ENCODE assay signal across 29 cellular contexts in the genomic region with DNA sequence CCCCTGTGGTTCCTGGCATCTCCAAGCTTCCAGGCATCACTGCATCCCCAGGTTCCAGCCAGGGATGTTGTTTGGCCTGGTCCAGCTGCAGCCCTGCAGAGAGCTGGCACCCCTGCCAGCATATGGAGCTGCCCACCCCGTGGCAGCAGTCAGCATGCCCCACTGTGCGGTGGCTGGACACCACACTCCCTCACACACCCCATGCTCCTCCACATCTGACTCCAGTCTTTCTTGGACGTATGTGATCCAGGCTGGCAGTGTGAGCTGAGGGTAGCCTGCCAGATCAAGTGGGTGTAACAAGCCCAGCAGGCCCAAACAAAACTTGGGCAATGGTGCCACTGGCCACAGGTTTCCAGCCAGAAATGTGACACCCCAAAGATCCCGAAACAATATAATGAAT.
"Had no signal": no experiment of that assay in that cellular context is flagged by ENCODE, and none has a peak within 500 bp of the region (broad histone marks: within the 10 kb centered on the region; RNA-seq: fewer than 3 reads in every experiment).

No MANE protein-coding gene starts in this region.

- H3K9ac ChIP-seq: parathyroid adenoma had no signal

- H3K36me3 ChIP-seq: heart left ventricle, left lung, neutrophil, right atrium auricular region, suprapubic skin, thoracic aorta, tibial artery, uterus had no signal

- H3K36me3 Mint-ChIP-seq: immature natural killer cell; naive thymus-derived CD8-positive, alpha-beta T cell had no signal

- H3K9me3 Mint-ChIP-seq: nephron, neural crest cell had no signal

- H3K27ac ChIP-seq: heart left ventricle, left lung, neutrophil, parathyroid adenoma, right atrium auricular region, skin epidermis, suprapubic skin, thoracic aorta, tibial artery, uterus had no signal

- ATAC-seq: left colon; left lung; mucosa of descending colon; naive thymus-derived CD8-positive, alpha-beta T cell; sciatic nerve had no signal

- H3K9me3 ChIP-seq: neutrophil, right atrium auricular region, suprapubic skin, thoracic aorta, tibial artery, uterus had no signal

- H3K4me3 Mint-ChIP-seq: immature natural killer cell; naive thymus-derived CD8-positive, alpha-beta T cell; nephron; neural crest cell had no signal

- H3K4me1 Mint-ChIP-seq: immature natural killer cell; naive thymus-derived CD8-positive, alpha-beta T cell; nephron; neural crest cell had no signal

- H3K27me3 Mint-ChIP-seq: naive thymus-derived CD8-positive, alpha-beta T cell; progenitor cell of endocrine pancreas had no signal

- DNase-seq: heart left ventricle; hypothalamus; immature natural killer cell; kidney; left colon; midbrain; mucosa of descending colon; naive thymus-derived CD8-positive, alpha-beta T cell; occipital lobe; stimulated activated CD4-positive, alpha-beta T cell treated with anti-CD3 and anti-CD28 coated beads, Interleukin-12 subunit alpha, Interleukin-12 subunit beta, amount 100 ng/mL, for 4 hours; stimulated activated CD4-positive, alpha-beta T cell treated with anti-CD3 and anti-CD28 coated beads, Interleukin-15, amount 100 ng/mL, for 24 hours; stimulated activated CD4-positive, alpha-beta T cell treated with anti-CD3 and anti-CD28 coated beads, Interleukin-2, amount 100 ng/mL, for 24 hours; stimulated activated CD4-positive, alpha-beta T cell treated with anti-CD3 and anti-CD28 coated beads, Interleukin-4, amount 100 ng/mL, for 1 hour; stimulated activated naive CD4-positive, alpha-beta T cell treated with Interleukin-2 at 50 U/mL for 16 hours; tibial artery; trophoblast cell; uterus had no signal

- H3K27me3 ChIP-seq: heart left ventricle, left lung, neutrophil, right atrium auricular region, suprapubic skin, tibial artery, uterus had no signal

- H3K27ac Mint-ChIP-seq: immature natural killer cell; naive thymus-derived CD8-positive, alpha-beta T cell; nephron; progenitor cell of endocrine pancreas had no signal

- H2AFZ ChIP-seq: parathyroid adenoma had no signal

- H3K4me1 ChIP-seq: heart left ventricle, left lung, parathyroid adenoma, right atrium auricular region, suprapubic skin, tibial artery, uterus had no signal

- H3K4me3 ChIP-seq: heart left ventricle, left lung, lung, mucosa of descending colon, right atrium auricular region, skin epidermis, suprapubic skin, thoracic aorta, tibial artery, uterus had no signal
